8 cellular contexts compared by ENCODE assay signal in the genomic region with DNA sequence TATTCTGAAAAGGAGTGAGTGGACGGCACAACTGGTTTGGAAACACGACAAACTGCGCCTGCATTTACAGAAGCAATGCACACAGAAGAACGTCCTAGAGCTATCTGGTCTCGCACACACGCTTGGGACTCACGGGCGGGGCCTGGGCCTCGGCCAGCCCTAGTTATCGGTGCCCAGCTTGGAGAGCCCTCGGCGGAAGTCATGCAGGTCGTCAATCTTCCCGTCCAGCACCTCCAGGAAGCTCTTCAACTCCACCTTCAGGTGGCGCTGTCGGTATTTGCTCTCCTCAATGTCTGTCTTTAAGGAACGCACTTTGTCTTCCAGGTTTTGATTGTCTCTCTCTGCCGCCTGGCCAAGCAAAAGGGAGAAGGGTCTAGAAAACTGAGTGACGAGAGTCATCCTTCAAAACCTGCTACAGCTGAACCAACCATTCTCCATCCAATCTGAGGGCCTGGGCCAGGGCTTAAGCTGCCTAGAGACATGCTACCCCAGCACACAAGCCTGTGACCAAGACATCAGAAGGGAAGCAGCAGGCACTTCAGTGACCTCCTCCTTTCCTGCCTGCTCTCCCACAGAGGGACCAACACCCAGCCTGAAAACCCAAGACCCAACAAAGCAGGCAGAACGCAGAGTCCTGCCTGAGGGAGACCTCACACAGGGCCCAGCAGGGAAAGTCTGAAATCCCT. TPM values are rescaled to one million over a fixed set of nuclear protein-coding genes. Genes with fewer than 3 reads are reported as not detected.
DNase-seq lines count a peak whose midpoint lies in the region; ATAC-seq and TF ChIP-seq lines count a peak whose summit lies in the region.

No MANE protein-coding gene starts in this region.

- no peaks in the 10 kb centered on the region for H3K36me3 ChIP-seq in OCI-LY1 (ENCODE audit: insufficient read depth, low read length)
- no peaks in the 10 kb centered on the region for H3K36me3 ChIP-seq in parathyroid adenoma (ENCODE audit: control insufficient read depth, insufficient read depth, low read length)
- no peaks in the 10 kb centered on the region for H3K36me3 ChIP-seq in effector memory CD4-positive, alpha-beta T cell (ENCODE audit: control insufficient read depth, insufficient read depth, low read length)

- H3K27ac ChIP-seq in OCI-LY1 (ENCODE audit: low read depth, low read length, poor library complexity, severe bottlenecking) (peak overlapping the region; percentile 91), parathyroid adenoma (no peak overlapping the region)
- H3K27ac ChIP-seq in effector memory CD4-positive, alpha-beta T cell (ENCODE audit: insufficient read depth, low read length, poor library complexity, severe bottlenecking): no peak overlapping the region

- TF ChIP-seq CTCF in OCI-LY1 (IDR thresholded peaks at IDR 0.05; ENCODE audit: low read length) (peak; percentile 89), parathyroid adenoma (IDR thresholded peaks at IDR 0.05) (peak; percentile 56)

- no peaks in the 10 kb centered on the region for H3K9me3 Mint-ChIP-seq in activated naive CD4-positive, alpha-beta T cell treated with anti-CD3 and anti-CD28 coated beads, Interleukin-2, amount 50 U/mL, for 72 hours

- H3K4me2 ChIP-seq in OCI-LY1 (ENCODE audit: low read length): peak overlapping the region; percentile 58
- no peak overlapping the region for H3K4me2 ChIP-seq in parathyroid adenoma (ENCODE audit: low read length)

- H3K4me1 ChIP-seq in OCI-LY1 (ENCODE audit: insufficient read depth, low read length, severe bottlenecking): peaks cover 88% of the 10 kb centered on the region
- H3K4me1 ChIP-seq in parathyroid adenoma: peaks cover 10% of the 10 kb centered on the region
- H3K4me1 ChIP-seq in effector memory CD4-positive, alpha-beta T cell (ENCODE audit: control insufficient read depth, insufficient read depth, low read length, poor library complexity, severe bottlenecking): no peaks in the 10 kb centered on the region

- H2AFZ ChIP-seq in OCI-LY1 (ENCODE audit: low read length): peak overlapping the region; percentile 73
- peak overlapping the region; percentile 72 for H2AFZ ChIP-seq in parathyroid adenoma

- H3K9ac ChIP-seq in OCI-LY1 (ENCODE audit: low read length): peak overlapping the region; percentile 34; the same call in 1 of the 2 replicates
- no peak overlapping the region for H3K9ac ChIP-seq in parathyroid adenoma

- peak; percentile 50 for ATAC-seq in HG03442 (IDR thresholded peaks at IDR 0.05; ENCODE audit: unreplicated experiment)
- peak; percentile 82 to 87 for ATAC-seq in activated naive CD4-positive, alpha-beta T cell treated with anti-CD3 and anti-CD28 coated beads, Interleukin-2, amount 50 U/mL, for 72 hours
- no peak for ATAC-seq in GM18517 (IDR thresholded peaks at IDR 0.05; ENCODE audit: unreplicated experiment)

- H3K36me3 Mint-ChIP-seq in activated naive CD4-positive, alpha-beta T cell treated with anti-CD3 and anti-CD28 coated beads, Interleukin-2, amount 50 U/mL, for 72 hours: no peaks in the 10 kb centered on the region

- intact Hi-C loops in cardiac septum (cut with DNase I): loop anchor here (2.0 to 5.0 kb wide), 2 partner anchors 138 to 151 kb away; a partner anchor contains a TSS

- peaks cover 8% of the 10 kb centered on the region; the same call in 1 of the 2 replicates for H3F3A ChIP-seq in OCI-LY1 (ENCODE audit: insufficient read depth, low read length)

- DNase-seq in GM03348 (ENCODE audit: low spot score) (peak; percentile 89), cardiac septum (ENCODE audit: low spot score) (peak; percentile 86)
- peak; percentile 56 to 68 for DNase-seq in activated naive CD4-positive, alpha-beta T cell treated with anti-CD3 and anti-CD28 coated beads, Interleukin-2, amount 50 U/mL, for 72 hours (ENCODE audit: low spot score in 2 of 2)
- DNase-seq in effector memory CD4-positive, alpha-beta T cell: no peak

- no peaks in the 10 kb centered on the region for H3K9me2 ChIP-seq in OCI-LY1 (ENCODE audit: low read depth, low read length)

- H3K27ac Mint-ChIP-seq in activated naive CD4-positive, alpha-beta T cell treated with anti-CD3 and anti-CD28 coated beads, Interleukin-2, amount 50 U/mL, for 72 hours: peak overlapping the region in 1 of 2 donors; percentile 44

- H3K4me3 ChIP-seq in OCI-LY1 (ENCODE audit: low read depth, low read length, poor library complexity, severe bottlenecking): peak overlapping the region; percentile 37
- H3K4me3 ChIP-seq in parathyroid adenoma (ENCODE audit: low read depth, low read length): no peak overlapping the region
- no peak overlapping the region for H3K4me3 ChIP-seq in effector memory CD4-positive, alpha-beta T cell (ENCODE audit: insufficient read depth, low read depth, low read length, poor library complexity, severe bottlenecking)

- H3K27me3 ChIP-seq in OCI-LY1 (ENCODE audit: insufficient read depth, low read length) (no peaks in the 10 kb centered on the region), parathyroid adenoma (ENCODE audit: control insufficient read depth, insufficient read depth, low read length) (no peaks in the 10 kb centered on the region)
- no peaks in the 10 kb centered on the region for H3K27me3 ChIP-seq in effector memory CD4-positive, alpha-beta T cell (replicated peaks; ENCODE audit: control insufficient read depth, insufficient read depth, low read length, poor library complexity, severe bottlenecking)

- H3K79me2 ChIP-seq in OCI-LY1 (ENCODE audit: insufficient read depth, low read length) (no peaks in the 10 kb centered on the region), parathyroid adenoma (no peaks in the 10 kb centered on the region)

- no peaks in the 10 kb centered on the region for H4K20me1 ChIP-seq in OCI-LY1 (ENCODE audit: insufficient read depth, low read length)

- H3K9me3 ChIP-seq in OCI-LY1 (ENCODE audit: low read length) (no peaks in the 10 kb centered on the region), parathyroid adenoma (ENCODE audit: control insufficient read depth, low read length) (no peaks in the 10 kb centered on the region)
- no peaks in the 10 kb centered on the region for H3K9me3 ChIP-seq in effector memory CD4-positive, alpha-beta T cell (ENCODE audit: control insufficient read depth, low read length)

RNA-seq across cellular contexts. Expression of a gene that starts 40.3 kb away (rescaled TPM):
- 1 to 10 TPM; 2.5 to 9.4 TPM for total RNA-seq in activated naive CD4-positive, alpha-beta T cell treated with anti-CD3 and anti-CD28 coated beads, Interleukin-2, amount 50 U/mL, for 72 hours
- 7.2 TPM for total RNA-seq in cardiac septum

RNA-seq across cellular contexts. Expression of a gene that starts 43.8 kb away (rescaled TPM):
- not detected for total RNA-seq in activated naive CD4-positive, alpha-beta T cell treated with anti-CD3 and anti-CD28 coated beads, Interleukin-2, amount 50 U/mL, for 72 hours
- 48.7 TPM for total RNA-seq in cardiac septum

Comparison
In these comparisons a context has a peak if more than half of its experiments do, and no peak if none do; other contexts are left out.
1. DNase-seq: peak in GM03348 (single experiment), activated naive CD4-positive, alpha-beta T cell treated with anti-CD3 and anti-CD28 coated beads, Interleukin-2, amount 50 U/mL, for 72 hours (2 of 2) and cardiac septum (single experiment); none in effector memory CD4-positive, alpha-beta T cell (0 of 3).
2. RNA of a gene that starts 43.8 kb away (total RNA-seq): 48.7 TPM in cardiac septum (single experiment); not detected in activated naive CD4-positive, alpha-beta T cell treated with anti-CD3 and anti-CD28 coated beads, Interleukin-2, amount 50 U/mL, for 72 hours; every median in the first group is over 10 times any median in the second.